7 cellular contexts compared by ENCODE assay signal in genomic region chr11:47177229-47177845, GRCh38. TPM values are rescaled to one million over a fixed set of nuclear protein-coding genes. Genes with fewer than 3 reads are reported as not detected.
DNase-seq lines count a peak whose midpoint lies in the region; ATAC-seq and TF ChIP-seq lines count a peak whose summit lies in the region.

No MANE protein-coding gene starts in this region.

- peak; percentile 74 for TF ChIP-seq CTCF in GM12874 (IDR thresholded peaks at IDR 0.05; ENCODE audit: insufficient read depth, low read depth, low read length)
- TF ChIP-seq CTCF in brain (conservative IDR thresholded peaks at IDR 0.05), result peak; percentile 84 to 92

- H3K36me3 ChIP-seq in iPS-18a (ENCODE audit: control insufficient read depth, low read depth, low read length), result peaks cover 27% of the 10 kb centered on the region

- H3K9me3 Mint-ChIP-seq in T-cell (no peaks in the 10 kb centered on the region), brain (no peaks in the 10 kb centered on the region)

- peak; percentile 32 for ATAC-seq in HG02623 (IDR thresholded peaks at IDR 0.05; ENCODE audit: unreplicated experiment)
- peak; percentile 65 to 74 (median 70) for ATAC-seq in T-cell (replicated peaks in 1 of 4)

- peaks cover 0 to 2% of the 10 kb centered on the region in 2 donors for H3K27me3 Mint-ChIP-seq in T-cell
- H3K27me3 Mint-ChIP-seq in brain, result peaks cover 5% of the 10 kb centered on the region

- H3K4me1 Mint-ChIP-seq in T-cell (peaks cover 43 to 51% (median 45%) of the 10 kb centered on the region in 3 donors), brain (peaks cover 49% of the 10 kb centered on the region)

- H3K9me3 ChIP-seq in iPS-18a (ENCODE audit: control insufficient read depth, low read depth, low read length), result no peaks in the 10 kb centered on the region

- no peak overlapping the region for H3K27ac ChIP-seq in iPS-18a (ENCODE audit: low read length)
- H3K27ac ChIP-seq in skin epidermis, result peak overlapping the region; percentile 80 to 99 (median 97)

- DNase-seq in NCI-H1092 treated with DMSO at 0.1 percent for 48 hours (lab: John Stamatoyannopoulos, UW) (peak; percentile 90), T-cell (peak in 33 of 34 experiments; percentile 61 to 84 (median 74))

- H3K4me1 ChIP-seq in iPS-18a (ENCODE audit: control insufficient read depth, low read depth, low read length), result peaks cover 4% of the 10 kb centered on the region

- H3K4me3 Mint-ChIP-seq in T-cell (peak overlapping the region; percentile 95 to 98 (median 96)), brain (peak overlapping the region; percentile 94 to 99 (median 98))

- POLR2A ChIA-PET in T-cell (lab: Charles Lee), result interaction anchor here in 1 of 2 donors (1.2 kb wide), 1 partner anchor 37 kb away, joined by 4 read pairs; the partner anchor contains the start of gene DDB2

- no peaks in the 10 kb centered on the region for H3K27me3 ChIP-seq in iPS-18a (ENCODE audit: control insufficient read depth, insufficient read depth, low read length)

- H3K9ac ChIP-seq in iPS-18a (ENCODE audit: low read length), result peak overlapping the region; percentile 29

- H3K36me3 Mint-ChIP-seq in T-cell (peaks cover 8% of the 10 kb centered on the region), brain (peaks cover 21% of the 10 kb centered on the region)

- CTCF ChIA-PET in T-cell (lab: Charles Lee), result interaction anchor here (0.6 to 1.8 kb wide), 9 partner anchors 10 to 277 kb away, joined by 3 to 7 read pairs (median 5); partner anchors contain the start of genes DDB2 (in 1 of the 2) and PACSIN3 (in 1 of the 2)

- H3K27ac Mint-ChIP-seq in T-cell (peak overlapping the region; percentile 99 to 100), brain (peak overlapping the region; percentile 100)

- H3K4me3 ChIP-seq in iPS-18a (ENCODE audit: low read length), result peak overlapping the region; percentile 92
- peak overlapping the region; percentile 69 to 100 (median 96) for H3K4me3 ChIP-seq in skin epidermis

RNA-seq across cellular contexts. Expression of gene ARFGAP2, which starts 0.7 kb away (rescaled TPM):
- total RNA-seq in T-cell, result 100 to 1,000 TPM; 145 to 188 (median 160) TPM
- polyA plus RNA-seq in brain (ENCODE audit: insufficient read depth, low read depth, low replicate concordance), result 59.4 TPM

RNA-seq across cellular contexts. Expression of gene PACSIN3, which starts 8.9 kb away (rescaled TPM):
- total RNA-seq in T-cell, result 1 to 10 TPM in 3 of 5 donors, under 1 TPM in 1, not detected in 1; 0.49 to 1.9 (median 1.4) TPM
- 14.3 TPM for polyA plus RNA-seq in brain (ENCODE audit: insufficient read depth, low read depth, low replicate concordance)

RNA-seq across cellular contexts. Expression of gene DDB2, which starts 37.4 kb away (rescaled TPM):
- total RNA-seq in T-cell, result 100 to 1,000 TPM in 3 of 5 donors, 10 to 100 TPM in 2; 55.0 to 136 (median 123) TPM
- polyA plus RNA-seq in brain (ENCODE audit: insufficient read depth, low read depth, low replicate concordance), result 16.2 TPM
